8 cellular contexts compared by ENCODE assay signal in the genomic region with DNA sequence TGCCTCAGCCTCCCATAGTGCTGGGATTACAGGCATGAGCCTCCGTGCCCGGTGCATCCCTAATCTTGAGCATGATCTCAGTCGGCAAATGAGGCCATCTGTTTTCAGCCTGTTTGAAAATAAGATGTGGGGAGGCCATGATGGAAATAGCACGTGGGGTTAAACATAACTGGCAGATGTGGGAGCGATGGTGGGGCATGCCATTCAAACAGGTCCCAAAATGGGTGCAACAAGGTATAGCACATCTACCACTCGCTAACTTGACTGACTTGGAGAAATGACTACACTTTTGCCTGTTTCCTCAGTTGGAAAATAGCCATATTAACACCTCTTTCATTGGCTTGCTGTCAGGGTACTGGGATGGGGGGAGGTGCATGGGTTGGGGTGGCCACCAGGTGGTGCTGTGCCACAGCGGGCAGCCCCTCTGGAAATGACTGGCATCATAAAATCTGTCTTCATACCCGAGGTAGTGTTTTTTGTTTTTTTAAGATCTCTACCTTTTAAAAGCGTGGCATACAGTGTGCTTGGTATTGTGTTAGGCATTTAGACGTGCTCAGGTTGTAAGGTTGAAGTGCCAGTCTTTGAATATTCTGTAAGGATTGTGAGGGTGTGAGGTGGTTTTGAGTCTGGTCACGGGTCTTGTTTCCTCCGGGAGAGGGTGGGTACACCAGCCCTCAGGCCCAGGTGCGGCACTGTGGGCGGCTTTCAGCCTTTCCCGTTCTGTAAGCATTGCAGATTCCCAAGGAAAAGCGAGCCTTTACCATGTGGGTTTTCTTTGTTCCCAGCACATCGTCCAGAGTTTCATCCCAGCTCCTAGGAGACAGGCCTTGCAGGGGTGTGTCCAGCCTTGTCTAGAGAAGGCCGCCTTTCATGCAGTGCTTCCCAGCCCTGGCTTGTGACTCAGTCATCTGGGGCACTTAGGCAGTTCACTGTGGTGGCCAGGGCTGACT.
DNase-seq lines count a peak whose midpoint lies in the region; ATAC-seq lines count a peak whose summit lies in the region.

No MANE protein-coding gene starts in this region.

- H3K4me2 ChIP-seq in BLaER1 treated with 17β-estradiol and CSF1 and Interleukin-3, amounts not matched to agents 10 nM and 100 nM, result peak overlapping the region; percentile 89 to 100 (median 97)

- DNase-seq in NOMO-1 (lab: John Stamatoyannopoulos, UW; ENCODE audit: unreplicated experiment in 2 of 2) (peak; percentile 43 to 67), middle frontal gyrus (ENCODE audit: extremely low spot score, low spot score) (peak; percentile 33)
- DNase-seq in activated CD8-positive, alpha-beta memory T cell treated with anti-CD3 and anti-CD28 coated beads, Interleukin-2, amount 50 U/mL, for 1 hour (ENCODE audit: extremely low read depth), result peak; percentile 26
- peak; percentile 48 to 63 for DNase-seq in stimulated activated CD8-positive, alpha-beta memory T cell treated with anti-CD3 and anti-CD28 coated beads, Interleukin-4, amount 100 ng/mL, for 4 hours (ENCODE audit: low read depth in 2 of 2, low spot score in 1 of 2)

- H3K27ac ChIP-seq in BLaER1 treated with 17β-estradiol and CSF1 and Interleukin-3, amounts not matched to agents 10 nM and 100 nM, result peak overlapping the region in 7 of 11 experiments; percentile 25 to 91 (median 86); a peak in 7 of 22 replicates

- H3K9ac ChIP-seq in BLaER1 treated with 17β-estradiol and CSF1 and Interleukin-3, amounts not matched to agents 10 nM and 100 nM, result peak overlapping the region; percentile 70 to 100 (median 79); a peak in 18 of 22 replicates
- H3K9ac ChIP-seq in endocrine pancreas (ENCODE audit: control insufficient read depth, insufficient read depth, low read length), result peak overlapping the region; percentile 19

- peaks cover 82 to 95% (median 90%) of the 10 kb centered on the region in 10 experiments for H3K4me1 ChIP-seq in BLaER1 treated with 17β-estradiol and CSF1 and Interleukin-3, amounts not matched to agents 10 nM and 100 nM
- no peaks in the 10 kb centered on the region for H3K4me1 ChIP-seq in endocrine pancreas (ENCODE audit: control insufficient read depth, insufficient read depth, low read length)

- ATAC-seq in GM19395 (IDR thresholded peaks at IDR 0.05; ENCODE audit: unreplicated experiment), result peak; percentile 36
- no peak for ATAC-seq in HG03342 (IDR thresholded peaks at IDR 0.05; ENCODE audit: unreplicated experiment)

- peaks cover 69 to 94% (median 87%) of the 10 kb centered on the region in 11 experiments for H4K20me1 ChIP-seq in BLaER1 treated with 17β-estradiol and CSF1 and Interleukin-3, amounts not matched to agents 10 nM and 100 nM

- H3K4me3 ChIP-seq in BLaER1 treated with 17β-estradiol and CSF1 and Interleukin-3, amounts not matched to agents 10 nM and 100 nM, result peak overlapping the region in 3 of 10 experiments; percentile 66 to 71 (median 67); a peak in 6 of 20 replicates
- H3K4me3 ChIP-seq in endocrine pancreas (ENCODE audit: control insufficient read depth, insufficient read depth, low read length), result no peak overlapping the region

- H3K36me3 ChIP-seq in BLaER1 treated with 17β-estradiol and CSF1 and Interleukin-3, amounts not matched to agents 10 nM and 100 nM, result peaks cover 57 to 63% (median 60%) of the 10 kb centered on the region in 11 experiments
- H3K36me3 ChIP-seq in endocrine pancreas (ENCODE audit: control insufficient read depth, insufficient read depth, low read length), result peaks cover 5% of the 10 kb centered on the region

- no peaks in the 10 kb centered on the region; a peak in 1 of 22 replicates for H3K27me3 ChIP-seq in BLaER1 treated with 17β-estradiol and CSF1 and Interleukin-3, amounts not matched to agents 10 nM and 100 nM
- no peaks in the 10 kb centered on the region for H3K27me3 ChIP-seq in endocrine pancreas (ENCODE audit: control insufficient read depth, insufficient read depth, low read length)

- no peaks in the 10 kb centered on the region for H3K9me3 ChIP-seq in BLaER1 treated with 17β-estradiol and CSF1 and Interleukin-3, amounts not matched to agents 10 nM and 100 nM (replicated peaks in 1 of 11)
- no peaks in the 10 kb centered on the region for H3K9me3 ChIP-seq in endocrine pancreas (ENCODE audit: control insufficient read depth, low read length)
